ENCODE assay signal across 8 cellular contexts in the genomic region with DNA sequence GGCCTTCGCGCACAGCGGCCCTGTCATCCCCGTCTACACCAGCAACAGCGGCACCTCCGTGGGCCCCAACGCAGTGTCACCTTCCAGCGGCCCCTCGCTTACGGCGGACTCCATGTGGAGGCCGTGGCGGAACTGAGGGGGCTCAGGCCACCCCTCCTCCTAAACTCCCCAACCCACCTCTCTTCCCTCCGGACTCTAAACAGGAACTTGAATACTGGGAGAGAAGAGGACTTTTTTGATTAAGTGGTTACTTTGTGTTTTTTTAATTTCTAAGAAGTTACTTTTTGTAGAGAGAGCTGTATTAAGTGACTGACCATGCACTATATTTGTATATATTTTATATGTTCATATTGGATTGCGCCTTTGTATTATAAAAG. TPM values are rescaled to one million over a fixed set of nuclear protein-coding genes. Genes with fewer than 3 reads are reported as not detected.
DNase-seq lines count a peak whose midpoint lies in the region; ATAC-seq, FAIRE-seq and TF ChIP-seq lines count a peak whose summit lies in the region.

No MANE protein-coding gene starts in this region.

- no peak for FAIRE-seq in small intestine (lab: Jason Lieb, UNC)

- no peak overlapping the region for H4K5ac ChIP-seq in H9 (ENCODE audit: insufficient read length, low read depth, low read length)

- no peak overlapping the region for H2BK120ac ChIP-seq in H9 (ENCODE audit: low read depth, low read length, poor library complexity, severe bottlenecking)

- H3K18ac ChIP-seq in H9 (ENCODE audit: insufficient read length, low read depth, low read length): no peak overlapping the region

- H3K4me3 Mint-ChIP-seq in H9: peak overlapping the region; percentile 79 to 87

- H4K91ac ChIP-seq in H9 (ENCODE audit: insufficient read length, low read depth, low read length): no peak overlapping the region

- H3K9ac ChIP-seq in H9 (ENCODE audit: extremely low read depth, insufficient read length, low read length): peak overlapping the region; percentile 2

- peaks cover 46% of the 10 kb centered on the region for H3K27me3 Mint-ChIP-seq in H9 (ENCODE audit: low read depth)

- H2BK20ac ChIP-seq in H9 (ENCODE audit: low read depth, low read length, poor library complexity, severe bottlenecking): no peak overlapping the region

- WGBS in H9 (ENCODE audit: extremely low coverage, insufficient read length, low lambda C conversion rate): no CpG with 5 or more reads among the region's 15 CpGs
- WGBS in right cardiac atrium: 18% methylated on average over 15 of the region's 15 CpGs
- WGBS in small intestine, 3 donors: 5 to 18% (median 12%) methylated on average over 15 of the region's 15 CpGs

- H3T11ph ChIP-seq in H9 (ENCODE audit: low read length): no peak overlapping the region

- H3K4me1 Mint-ChIP-seq in H9: peaks cover 52 to 59% of the 10 kb centered on the region in 2 experiments

- no peak overlapping the region for H3K23ac ChIP-seq in H9 (ENCODE audit: insufficient read length, low read depth, low read length)

- H3K4ac ChIP-seq in H9 (ENCODE audit: low read depth, low read length): no peak overlapping the region

- H3K27ac ChIP-seq in H9 (ENCODE audit: insufficient read length, low read depth, low read length) (no peak overlapping the region), VCaP (peak overlapping the region; percentile 98), right cardiac atrium (ENCODE audit: low read length) (peak overlapping the region; percentile 79), small intestine (ENCODE audit: low read depth in 1 of 2, low read length in 1 of 2) (peak overlapping the region; percentile 88 to 97)

- no peak overlapping the region for H2BK5ac ChIP-seq in H9 (ENCODE audit: insufficient read length, low read length)

- H3K14ac ChIP-seq in H9 (ENCODE audit: insufficient read depth, low read length): no peak overlapping the region

- TF ChIP-seq CTCF in H9 (conservative IDR thresholded peaks at IDR 0.05): no peak
- TF ChIP-seq CTCF in VCaP (conservative IDR thresholded peaks at IDR 0.05): peak; percentile 55

- no peaks in the 10 kb centered on the region for H3K36me3 ChIP-seq in small intestine (ENCODE audit: control insufficient read depth in 2 of 2, insufficient read depth in 2 of 2, low read length in 2 of 2)

- H3K27ac Mint-ChIP-seq in H9: no peak overlapping the region; a peak in 2 of 7 replicates

- no peaks in the 10 kb centered on the region for H3K79me1 ChIP-seq in H9 (ENCODE audit: insufficient read depth, low read depth, low read length, poor library complexity, severe bottlenecking)

- intact Hi-C loops in right cardiac atrium (cut with DNase I): loop anchor here (5.0 to 10.0 kb wide), 11 partner anchors 63 to 356 kb away; no protein-coding TSS in a partner anchor

- H2AK5ac ChIP-seq in H9 (ENCODE audit: insufficient read length, low read length): no peak overlapping the region

- H3K4me1 ChIP-seq in H9 (ENCODE audit: insufficient read depth, low read length) (peaks cover 14% of the 10 kb centered on the region), right cardiac atrium (ENCODE audit: control insufficient read depth, insufficient read depth, low read length) (peaks cover 11% of the 10 kb centered on the region), small intestine (ENCODE audit: control insufficient read depth in 2 of 2, insufficient read depth in 1 of 2, low read depth in 1 of 2, low read length in 1 of 2) (peaks cover under 1 to 9% of the 10 kb centered on the region in 2 donors)

- H3K56ac ChIP-seq in H9 (ENCODE audit: insufficient read length, low read depth, low read length): no peak overlapping the region

- H3K4me2 ChIP-seq in H9 (ENCODE audit: insufficient read depth, insufficient read length, low read length): peak overlapping the region; percentile 92

- H3K36me3 Mint-ChIP-seq in H9 (ENCODE audit: insufficient read depth in 1 of 3, low read depth in 3 of 3): peaks cover 9 to 18% (median 16%) of the 10 kb centered on the region in 3 experiments

- no peak overlapping the region for H4K8ac ChIP-seq in H9 (replicated peaks; ENCODE audit: insufficient read length, low read depth, low read length)

- no peak overlapping the region for H2AFZ ChIP-seq in H9 (ENCODE audit: low read length)

- no peak overlapping the region for H2BK12ac ChIP-seq in H9 (ENCODE audit: insufficient read length, low read depth, low read length)

- H3K9me3 ChIP-seq in H9 (ENCODE audit: control insufficient read depth, low read depth, low read length): no peaks in the 10 kb centered on the region
- H3K9me3 ChIP-seq in right cardiac atrium (ENCODE audit: control insufficient read depth, low read length): no peaks in the 10 kb centered on the region
- no peaks in the 10 kb centered on the region for H3K9me3 ChIP-seq in small intestine (ENCODE audit: control insufficient read depth, low read depth)

- no peaks in the 10 kb centered on the region for H4K20me1 ChIP-seq in H9 (ENCODE audit: control insufficient read depth, insufficient read depth, insufficient read length)

- no peaks in the 10 kb centered on the region; the same call in 1 of the 2 replicates for H3K27me3 ChIP-seq in H9 (ENCODE audit: insufficient read depth, low read length)
- no peaks in the 10 kb centered on the region for H3K27me3 ChIP-seq in right cardiac atrium (ENCODE audit: control insufficient read depth, insufficient read depth)
- no peaks in the 10 kb centered on the region for H3K27me3 ChIP-seq in small intestine (ENCODE audit: control insufficient read depth in 2 of 2, insufficient read depth in 2 of 2, low read length in 2 of 2)

- ATAC-seq in right cardiac atrium (no peak), HG02759 (IDR thresholded peaks at IDR 0.05; ENCODE audit: unreplicated experiment) (no peak)

- H2BK15ac ChIP-seq in H9 (ENCODE audit: low read depth, low read length): no peak overlapping the region

- peaks cover 30% of the 10 kb centered on the region for H3K23me2 ChIP-seq in H9 (ENCODE audit: insufficient read length, low read depth, low read length, poor library complexity, severe bottlenecking)

- H3K9me3 Mint-ChIP-seq in H9: no peaks in the 10 kb centered on the region; a peak in 2 of 5 replicates

- DNase-seq in H9: no peak
- peak in 1 of 3 donors; percentile 39 for DNase-seq in right cardiac atrium
- no peak for DNase-seq in small intestine
- no peak for DNase-seq in stimulated activated CD4-positive, alpha-beta T cell treated with anti-CD3 and anti-CD28 coated beads, Interleukin-2, amount 100 ng/mL, for 24 hours
- DNase-seq in NCI-H1105 treated with DMSO at 0.1 percent for 48 hours (lab: John Stamatoyannopoulos, UW): no peak
- no peak for DNase-seq in DMS79 treated with DMSO at 0.1 percent for 48 hours (lab: John Stamatoyannopoulos, UW)

- H3K79me2 ChIP-seq in H9 (ENCODE audit: insufficient read depth, low read length): no peaks in the 10 kb centered on the region

- peak overlapping the region; percentile 76 for H3K4me3 ChIP-seq in right cardiac atrium (ENCODE audit: low read length)
- H3K4me3 ChIP-seq in small intestine (ENCODE audit: low read depth in 1 of 2, low read length in 2 of 2): peak overlapping the region; percentile 67 to 81

RNA-seq across cellular contexts. Expression of a gene that starts 2.1 kb away (rescaled TPM):
- 23.2 and 23.3 TPM in 2 replicates for total RNA-seq in H9 (2021)
- total RNA-seq in right cardiac atrium: 10 to 100 TPM; 22.8 to 59.5 (median 27.8) TPM
- polyA plus RNA-seq in right cardiac atrium: 31.1 TPM
- polyA plus RNA-seq in small intestine: 10 to 100 TPM; 12.3 to 38.1 (median 17.0) TPM
